ENCODE assay signal across 1 cellular context in genomic region chr12:56158029-56158925, GRCh38.
TF ChIP-seq lines count a peak whose summit lies in the region.

MYL6 (plus strand) TSS chr12:56158359; CDS start chr12:56158402, 43 bp downstream.

TF ChIP-seq in HepG2, 621 proteins besides CTCF, POLR2A, EP300 and RAD21 (continued from another document):
- TF ChIP-seq ZNF792 (CRISPR knock-in tag; IDR thresholded peaks at IDR 0.05) (0 out of 2 replicates have a peak, but pooled peaks have one; percentile 42), FOXP1 (IDR thresholded peaks at IDR 0.05) (no peak), FOXP1 (CRISPR knock-in tag; IDR thresholded peaks at IDR 0.05) (no peak), STAT5B (CRISPR knock-in tag; IDR thresholded peaks at IDR 0.05) (no peak), JUND (CRISPR knock-in tag; IDR thresholded peaks at IDR 0.05) (peak; percentile 89), TBX3 (IDR thresholded peaks at IDR 0.05; ENCODE audit: borderline replicate concordance) (no peak; the same call in 1 of the 2 replicates), MAFK (conservative IDR thresholded peaks at IDR 0.05 in 1 of 2, IDR thresholded peaks at IDR 0.05 in 1 of 2; ENCODE audit: low read length in 2 of 2) (no peak), ZNF644 (CRISPR knock-in tag; IDR thresholded peaks at IDR 0.05; ENCODE audit: low read depth) (no peak), EEA1 (CRISPR knock-in tag; IDR thresholded peaks at IDR 0.05; ENCODE audit: borderline replicate concordance) (no peak), SMC3 (IDR thresholded peaks at IDR 0.05; ENCODE audit: low read length) (no peak), RBAK (CRISPR knock-in tag; IDR thresholded peaks at IDR 0.05) (no peak), TFDP1 (CRISPR knock-in tag; IDR thresholded peaks at IDR 0.05; ENCODE audit: borderline replicate concordance) (no peak), MAFF (IDR thresholded peaks at IDR 0.05; ENCODE audit: low read depth, low read length) (no peak), NFYC (CRISPR knock-in tag; IDR thresholded peaks at IDR 0.05) (peak; percentile 74), ELF1 (CRISPR knock-in tag; IDR thresholded peaks at IDR 0.05) (no peak), ZNF784 (CRISPR knock-in tag; IDR thresholded peaks at IDR 0.05; ENCODE audit: borderline replicate concordance) (no peak; the same call in 1 of the 2 replicates), ZSCAN20 (CRISPR knock-in tag; IDR thresholded peaks at IDR 0.05; ENCODE audit: borderline replicate concordance) (no peak), NKX3-1 (CRISPR knock-in tag; IDR thresholded peaks at IDR 0.05) (no peak), SMARCC2 (IDR thresholded peaks at IDR 0.05) (no peak), NFRKB (IDR thresholded peaks at IDR 0.05) (no peak), PAF1 (CRISPR knock-in tag; IDR thresholded peaks at IDR 0.05) (peak; percentile 41; the same call in 1 of the 2 replicates), KDM6A (CRISPR knock-in tag; IDR thresholded peaks at IDR 0.05; ENCODE audit: low read depth) (no peak), ZNF350 (CRISPR knock-in tag; IDR thresholded peaks at IDR 0.05; ENCODE audit: borderline replicate concordance, low read depth) (no peak), ZNF124 (CRISPR knock-in tag; IDR thresholded peaks at IDR 0.05) (no peak), KAT8 (CRISPR knock-in tag; IDR thresholded peaks at IDR 0.05) (no peak; the same call in 1 of the 2 replicates), ZNF205 (CRISPR knock-in tag; IDR thresholded peaks at IDR 0.05) (no peak), TFAP4 (IDR thresholded peaks at IDR 0.05; ENCODE audit: borderline replicate concordance, low read depth) (no peak), ZNF138 (CRISPR knock-in tag; IDR thresholded peaks at IDR 0.05; ENCODE audit: low read depth) (0 out of 2 replicates have a peak, but pooled peaks have one; percentile 30), NBN (conservative IDR thresholded peaks at IDR 0.05) (no peak), DNMT3B (CRISPR knock-in tag; conservative IDR thresholded peaks at IDR 0.05) (no peak), ZFP36L1 (CRISPR knock-in tag; IDR thresholded peaks at IDR 0.05) (no peak)
- TF ChIP-seq, protein P1, sequence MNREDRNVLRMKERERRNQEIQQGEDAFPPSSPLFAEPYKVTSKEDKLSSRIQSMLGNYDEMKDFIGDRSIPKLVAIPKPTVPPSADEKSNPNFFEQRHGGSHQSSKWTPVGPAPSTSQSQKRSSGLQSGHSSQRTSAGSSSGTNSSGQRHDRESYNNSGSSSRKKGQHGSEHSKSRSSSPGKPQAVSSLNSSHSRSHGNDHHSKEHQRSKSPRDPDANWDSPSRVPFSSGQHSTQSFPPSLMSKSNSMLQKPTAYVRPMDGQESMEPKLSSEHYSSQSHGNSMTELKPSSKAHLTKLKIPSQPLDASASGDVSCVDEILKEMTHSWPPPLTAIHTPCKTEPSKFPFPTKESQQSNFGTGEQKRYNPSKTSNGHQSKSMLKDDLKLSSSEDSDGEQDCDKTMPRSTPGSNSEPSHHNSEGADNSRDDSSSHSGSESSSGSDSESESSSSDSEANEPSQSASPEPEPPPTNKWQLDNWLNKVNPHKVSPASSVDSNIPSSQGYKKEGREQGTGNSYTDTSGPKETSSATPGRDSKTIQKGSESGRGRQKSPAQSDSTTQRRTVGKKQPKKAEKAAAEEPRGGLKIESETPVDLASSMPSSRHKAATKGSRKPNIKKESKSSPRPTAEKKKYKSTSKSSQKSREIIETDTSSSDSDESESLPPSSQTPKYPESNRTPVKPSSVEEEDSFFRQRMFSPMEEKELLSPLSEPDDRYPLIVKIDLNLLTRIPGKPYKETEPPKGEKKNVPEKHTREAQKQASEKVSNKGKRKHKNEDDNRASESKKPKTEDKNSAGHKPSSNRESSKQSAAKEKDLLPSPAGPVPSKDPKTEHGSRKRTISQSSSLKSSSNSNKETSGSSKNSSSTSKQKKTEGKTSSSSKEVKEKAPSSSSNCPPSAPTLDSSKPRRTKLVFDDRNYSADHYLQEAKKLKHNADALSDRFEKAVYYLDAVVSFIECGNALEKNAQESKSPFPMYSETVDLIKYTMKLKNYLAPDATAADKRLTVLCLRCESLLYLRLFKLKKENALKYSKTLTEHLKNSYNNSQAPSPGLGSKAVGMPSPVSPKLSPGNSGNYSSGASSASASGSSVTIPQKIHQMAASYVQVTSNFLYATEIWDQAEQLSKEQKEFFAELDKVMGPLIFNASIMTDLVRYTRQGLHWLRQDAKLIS (CRISPR knock-in tag; IDR thresholded peaks at IDR 0.05), result peak; percentile 54; the same call in 1 of the 2 replicates
- TF ChIP-seq, protein P2, sequence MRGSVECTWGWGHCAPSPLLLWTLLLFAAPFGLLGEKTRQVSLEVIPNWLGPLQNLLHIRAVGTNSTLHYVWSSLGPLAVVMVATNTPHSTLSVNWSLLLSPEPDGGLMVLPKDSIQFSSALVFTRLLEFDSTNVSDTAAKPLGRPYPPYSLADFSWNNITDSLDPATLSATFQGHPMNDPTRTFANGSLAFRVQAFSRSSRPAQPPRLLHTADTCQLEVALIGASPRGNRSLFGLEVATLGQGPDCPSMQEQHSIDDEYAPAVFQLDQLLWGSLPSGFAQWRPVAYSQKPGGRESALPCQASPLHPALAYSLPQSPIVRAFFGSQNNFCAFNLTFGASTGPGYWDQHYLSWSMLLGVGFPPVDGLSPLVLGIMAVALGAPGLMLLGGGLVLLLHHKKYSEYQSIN (CRISPR knock-in tag; IDR thresholded peaks at IDR 0.05; ENCODE audit: borderline replicate concordance), result no peak
- TF ChIP-seq, protein P3, sequence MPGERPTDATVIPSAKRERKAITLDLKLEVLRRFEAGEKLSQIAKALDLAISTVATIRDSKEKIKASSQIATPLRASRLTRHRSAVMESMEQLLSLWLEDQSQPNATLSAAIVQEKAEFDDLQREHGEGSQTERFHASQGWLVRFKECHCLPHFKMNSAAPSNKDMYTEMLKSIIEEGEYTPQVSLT (CRISPR knock-in tag; IDR thresholded peaks at IDR 0.05; ENCODE audit: borderline replicate concordance, low read depth), result no peak
- TF ChIP-seq, protein P4, sequence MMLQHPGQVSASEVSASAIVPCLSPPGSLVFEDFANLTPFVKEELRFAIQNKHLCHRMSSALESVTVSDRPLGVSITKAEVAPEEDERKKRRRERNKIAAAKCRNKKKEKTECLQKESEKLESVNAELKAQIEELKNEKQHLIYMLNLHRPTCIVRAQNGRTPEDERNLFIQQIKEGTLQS (CRISPR knock-in tag; IDR thresholded peaks at IDR 0.05), result peak; percentile 85
